1 cellular context compared by ENCODE assay signal in genomic region chr19:6476155-6476895, GRCh38.
TF ChIP-seq lines count a peak whose summit lies in the region.

No MANE protein-coding gene starts in this region.

TF ChIP-seq in endothelial cell of umbilical vein, 7 proteins besides CTCF, POLR2A, EP300 and RAD21:
- TF ChIP-seq EZH2 (IDR thresholded peaks at IDR 0.05; ENCODE audit: borderline replicate concordance, low read depth, low read length, severe bottlenecking) = no peak
- TF ChIP-seq JUN (IDR thresholded peaks at IDR 0.05; ENCODE audit: borderline replicate concordance, insufficient read depth, insufficient read length, low read depth) = no peak
- no peak for TF ChIP-seq GATA2 (IDR thresholded peaks at IDR 0.05; ENCODE audit: insufficient read depth, insufficient read length, low read depth, low read length)
- no peak for TF ChIP-seq MAX (IDR thresholded peaks at IDR 0.05; ENCODE audit: insufficient read depth, insufficient read length)
- TF ChIP-seq POLR2AphosphoS5 (IDR thresholded peaks at IDR 0.05; ENCODE audit: insufficient read depth, low read depth, low read length) = no peak
- no peak for TF ChIP-seq MYC (IDR thresholded peaks at IDR 0.05; ENCODE audit: low read depth, low read length)
- no peak for TF ChIP-seq FOS (IDR thresholded peaks at IDR 0.05; ENCODE audit: borderline replicate concordance, insufficient read depth, low read length)
